In the genomic region with DNA sequence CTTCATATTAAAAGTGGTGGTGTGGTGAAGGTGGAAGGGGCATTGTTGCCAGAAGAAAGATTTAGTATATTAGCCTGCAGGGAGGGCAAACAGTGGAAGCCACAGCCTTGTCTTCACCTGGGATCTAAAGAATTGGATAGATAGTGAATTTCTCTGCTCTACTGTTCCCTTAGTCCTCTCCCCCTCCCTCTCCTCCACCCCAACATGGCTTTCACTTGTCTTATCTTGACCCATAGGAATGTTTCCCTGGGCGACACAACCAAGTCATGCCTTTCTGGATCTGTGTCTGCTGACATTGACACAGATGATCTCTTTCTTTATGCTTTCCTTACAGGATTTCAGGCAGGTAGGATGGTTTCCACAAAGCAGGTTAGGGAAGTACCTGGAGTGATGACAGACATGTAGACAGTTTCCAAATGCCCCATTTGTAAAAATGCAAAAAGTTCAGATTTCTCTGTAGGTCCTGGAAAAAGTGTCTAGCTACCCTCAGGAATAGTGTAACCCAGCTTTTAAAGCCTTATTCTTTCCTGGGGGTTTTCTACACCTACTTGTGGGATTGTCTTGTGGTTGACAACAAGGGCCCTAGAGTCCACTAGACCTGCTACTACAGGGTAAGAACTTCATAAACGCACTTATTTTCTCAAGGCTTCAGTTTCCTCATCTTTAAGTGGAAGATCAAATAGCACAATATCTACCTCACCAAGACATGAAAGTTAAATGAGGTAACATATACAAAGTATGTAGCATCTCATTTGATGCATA, we compare ENCODE assay signal across 16 cellular contexts.
DNase-seq lines count a peak whose midpoint lies in the region; ATAC-seq and TF ChIP-seq lines count a peak whose summit lies in the region.
"Had no signal": no experiment of that assay in that cellular context is flagged by ENCODE, and none has a peak within 500 bp of the region (broad histone marks: within the 10 kb centered on the region; RNA-seq: fewer than 3 reads in every experiment).

No MANE protein-coding gene starts in this region.

- ATAC-seq in gastrocnemius medialis (no peak), GM18858 (IDR thresholded peaks at IDR 0.05; ENCODE audit: unreplicated experiment) (no peak), GM21825 (IDR thresholded peaks at IDR 0.05; ENCODE audit: unreplicated experiment) (no peak)

- in situ Hi-C loops in gastrocnemius medialis (cut with MboI; ENCODE audit: low sequenced_read_pairs in 4 of 4) = no loop called here

- BruUV-seq in Calu3 (replicated peaks; lab: Mats Ljungman, UMichigan) = no TSS peak

- no peaks in the 10 kb centered on the region for H3K36me3 ChIP-seq in HEK293 (ENCODE audit: control insufficient read depth in 2 of 2, insufficient read depth in 1 of 2, low read length in 2 of 2)
- H3K36me3 ChIP-seq in endodermal cell (ENCODE audit: control insufficient read depth, insufficient read depth, low read length) = no peaks in the 10 kb centered on the region
- H3K36me3 ChIP-seq in gastrocnemius medialis = no peaks in the 10 kb centered on the region

- H3K4me1 Mint-ChIP-seq in Calu3 (ENCODE audit: low read depth, unreplicated experiment) = peaks cover 30% of the 10 kb centered on the region
- H3K4me1 Mint-ChIP-seq in endodermal cell = peaks cover 45% of the 10 kb centered on the region
- H3K4me1 Mint-ChIP-seq: activated CD4-positive, alpha-beta T cell treated with anti-CD3 and anti-CD28 coated beads, Interleukin-2, amount 10 ng/mL, durations not matched to agents 24 days and 14 days; immature natural killer cell had no signal

- H3K27me3 ChIP-seq in endodermal cell (ENCODE audit: control insufficient read depth, insufficient read depth, low read length, poor library complexity, severe bottlenecking) (no peaks in the 10 kb centered on the region), gastrocnemius medialis (no peaks in the 10 kb centered on the region)
- H3K27me3 ChIP-seq: testis had no signal

- intact Hi-C loops in Calu3 (cut with micrococcal nuclease; ENCODE audit: unreplicated experiment) (loop anchor here (5.0 kb wide), 1 partner anchor 124 kb away; no protein-coding TSS in a partner anchor), gastrocnemius medialis (cut with DNase I; ENCODE audit: low total_unique reads) (no loop called here)

- no peak overlapping the region for H3K9ac ChIP-seq in endodermal cell (ENCODE audit: extremely low read depth, low read length, poor library complexity, severe bottlenecking)
- H3K9ac ChIP-seq: KMS-11 had no signal

- DNase-seq in Calu3 (no peak), endodermal cell (peak; percentile 74), gastrocnemius medialis (no peak)
- DNase-seq in stimulated activated CD4-positive, alpha-beta T cell treated with anti-CD3 and anti-CD28 coated beads, Interleukin-2, amount 100 ng/mL, for 48 hours = no peak
- DNase-seq: activated CD4-positive, alpha-beta T cell treated with anti-CD3 and anti-CD28 coated beads, Interleukin-2, amount 10 ng/mL, durations not matched to agents 24 days and 14 days; cortex of kidney; immature natural killer cell; stimulated activated CD4-positive, alpha-beta T cell treated with anti-CD3 and anti-CD28 coated beads, Interleukin-4, amount 100 ng/mL, for 24 hours had no signal

- TF ChIP-seq POLR2A in gastrocnemius medialis (IDR thresholded peaks at IDR 0.05) = no peak

- H3K4me3 ChIP-seq in HEK293 (ENCODE audit: low read depth, low read length) (no peak overlapping the region), endodermal cell (ENCODE audit: low read length) (peak overlapping the region; percentile 62), gastrocnemius medialis (no peak overlapping the region)
- H3K4me3 ChIP-seq: SK-N-MC, testis had no signal

- TF ChIP-seq CTCF in Calu3 (IDR thresholded peaks at IDR 0.05; ENCODE audit: unreplicated experiment) = no peak
- TF ChIP-seq CTCF in HEK293 (tag by site-specific recombination; IDR thresholded peaks at IDR 0.05) = no peak
- no peak for TF ChIP-seq CTCF in endodermal cell (conservative IDR thresholded peaks at IDR 0.05)
- no peak for TF ChIP-seq CTCF in gastrocnemius medialis (IDR thresholded peaks at IDR 0.05 in 4 of 5, conservative IDR thresholded peaks at IDR 0.05 in 1 of 5)

- H3K4me3 Mint-ChIP-seq in Calu3 (ENCODE audit: low read depth, unreplicated experiment) (peak overlapping the region; percentile 29), endodermal cell (peak overlapping the region; percentile 13)
- H3K4me3 Mint-ChIP-seq: activated CD4-positive, alpha-beta T cell treated with anti-CD3 and anti-CD28 coated beads, Interleukin-2, amount 10 ng/mL, durations not matched to agents 24 days and 14 days; immature natural killer cell; neural crest cell had no signal

- H3K9me3 ChIP-seq in HEK293 (ENCODE audit: control insufficient read depth, insufficient read depth, low read depth, low read length) = no peaks in the 10 kb centered on the region
- H3K9me3 ChIP-seq in endodermal cell (ENCODE audit: control insufficient read depth, low read length) = no peaks in the 10 kb centered on the region
- no peaks in the 10 kb centered on the region for H3K9me3 ChIP-seq in gastrocnemius medialis
- H3K9me3 ChIP-seq: testis had no signal

- CTCF ChIA-PET in Calu3 (lab: Charles Lee) = interaction anchor here (0.7 kb wide), 1 partner anchor 285 kb away, joined by 3 read pairs; no protein-coding TSS in a partner anchor
- CTCF ChIA-PET in HEK293 (lab: Yijun Ruan, JAX) = interaction anchor here (0.6 to 1.2 kb wide), 4 partner anchors 10 to 555 kb away, joined by 3 to 7 read pairs (median 4); no protein-coding TSS in a partner anchor

- POLR2A ChIA-PET in HEK293 (lab: Yijun Ruan, JAX) = interaction anchor here (1.0 to 1.1 kb wide), 2 partner anchors 184 to 286 kb away, joined by 4 read pairs; partner anchors contain the start of genes GAD1 and SP5

- H3K27me3 Mint-ChIP-seq in Calu3 (ENCODE audit: unreplicated experiment) (no peaks in the 10 kb centered on the region), endodermal cell (ENCODE audit: insufficient read depth) (no peaks in the 10 kb centered on the region)

- H3K4me1 ChIP-seq in HEK293 (ENCODE audit: control insufficient read depth, insufficient read depth, low read length) (peaks cover 13% of the 10 kb centered on the region), endodermal cell (ENCODE audit: control insufficient read depth, insufficient read depth, low read length) (peaks cover 7% of the 10 kb centered on the region), gastrocnemius medialis (peaks cover 17 to 19% of the 10 kb centered on the region in 2 donors)

- H3K27ac Mint-ChIP-seq in Calu3 (ENCODE audit: unreplicated experiment) (no peak overlapping the region), endodermal cell (peak overlapping the region; percentile 80)
- H3K27ac Mint-ChIP-seq: activated CD4-positive, alpha-beta T cell treated with anti-CD3 and anti-CD28 coated beads, Interleukin-2, amount 10 ng/mL, durations not matched to agents 24 days and 14 days; immature natural killer cell had no signal

- H3K36me3 Mint-ChIP-seq in Calu3 (ENCODE audit: insufficient read depth, unreplicated experiment) = no peaks in the 10 kb centered on the region
- H3K36me3 Mint-ChIP-seq in endodermal cell (ENCODE audit: low read depth) = no peaks in the 10 kb centered on the region
- H3K36me3 Mint-ChIP-seq: immature natural killer cell had no signal

- H3K27ac ChIP-seq in HEK293 (ENCODE audit: extremely low read depth, low read depth, low read length) = peak overlapping the region; percentile 34; the same call in 1 of the 2 replicates
- H3K27ac ChIP-seq in endodermal cell (ENCODE audit: low read depth, low read length) = no peak overlapping the region
- peak overlapping the region; percentile 62 to 72 (median 67) for H3K27ac ChIP-seq in gastrocnemius medialis
- H3K27ac ChIP-seq: HL-60, KMS-11, SK-N-MC had no signal

- H3K9me3 Mint-ChIP-seq in Calu3 (ENCODE audit: low read depth, unreplicated experiment) (no peaks in the 10 kb centered on the region), endodermal cell (no peaks in the 10 kb centered on the region)
- H3K9me3 Mint-ChIP-seq: activated CD4-positive, alpha-beta T cell treated with anti-CD3 and anti-CD28 coated beads, Interleukin-2, amount 10 ng/mL, durations not matched to agents 24 days and 14 days; neural crest cell had no signal

- 17% methylated on average over 2 of the region's 2 CpGs; no CpG with 5 or more reads in 1 of the 2 experiments for WGBS in endodermal cell (ENCODE audit: insufficient coverage in 1 of 2, insufficient read length in 1 of 2), 2 experiments

TF ChIP-seq in HEK293, 187 proteins besides CTCF, POLR2A, EP300 and RAD21:
- no peak for TF ChIP-seq EGR2 (tag by site-specific recombination; IDR thresholded peaks at IDR 0.05; ENCODE audit: low read depth)
- TF ChIP-seq ZNF341 (tag by site-specific recombination; IDR thresholded peaks at IDR 0.05; ENCODE audit: low read depth) = peak; percentile 31; the same call in 1 of the 2 replicates
- TF ChIP-seq ZFP69B (tag by site-specific recombination; IDR thresholded peaks at IDR 0.05) = no peak
